ENCODE assay signal across 11 cellular contexts in the genomic region with DNA sequence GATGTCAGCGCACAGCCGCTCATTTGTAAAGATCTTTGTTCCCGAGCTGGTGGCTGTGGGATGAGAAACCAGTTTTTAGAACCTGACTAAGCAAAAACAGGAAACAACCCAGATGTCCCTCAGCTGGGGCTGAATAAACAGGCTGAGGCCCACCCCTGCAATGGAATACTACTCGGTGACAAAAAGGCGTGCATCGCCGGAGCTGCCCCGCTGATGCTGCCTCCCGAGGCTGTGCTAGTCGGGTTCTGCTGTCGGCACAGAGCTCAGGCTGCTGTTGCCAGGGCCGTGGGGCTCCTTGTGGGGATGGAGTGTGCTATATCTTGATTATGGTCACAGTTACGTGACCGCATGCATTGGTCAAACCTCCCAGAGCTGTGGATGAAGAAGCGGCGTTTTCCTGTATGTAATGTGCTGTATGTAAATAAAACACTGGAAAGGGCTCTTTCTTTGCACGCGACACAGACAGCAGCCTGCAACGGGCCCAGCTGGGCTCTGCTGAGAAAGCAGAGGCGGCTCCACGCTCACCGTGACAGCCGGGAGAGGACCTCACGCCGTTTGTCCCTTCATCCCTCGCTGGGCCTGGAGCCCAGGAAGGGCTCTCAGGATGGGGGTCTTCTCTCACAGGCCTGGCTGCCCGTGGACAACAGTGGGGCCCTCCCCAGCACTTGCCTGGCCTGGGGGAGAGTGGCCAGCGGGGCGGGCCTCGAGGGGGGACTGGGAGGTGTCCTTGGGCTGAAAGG. TPM values are rescaled to one million over a fixed set of nuclear protein-coding genes. Genes with fewer than 3 reads are reported as not detected.
DNase-seq lines count a peak whose midpoint lies in the region; TF ChIP-seq lines count a peak whose summit lies in the region.
"Had no signal": no experiment of that assay in that cellular context is flagged by ENCODE, and none has a peak within 500 bp of the region (broad histone marks: within the 10 kb centered on the region; RNA-seq: fewer than 3 reads in every experiment).

No MANE protein-coding gene starts in this region.

- no peaks in the 10 kb centered on the region for H3K9me3 Mint-ChIP-seq in type B pancreatic cell

- H3K4me3 ChIP-seq in mesodermal cell (ENCODE audit: extremely low read depth, insufficient read depth, low read length, poor library complexity, severe bottlenecking) = no peak overlapping the region

- H3K27ac Mint-ChIP-seq in type B pancreatic cell = peak overlapping the region; percentile 77

- H3K27ac ChIP-seq in cingulate gyrus (ENCODE audit: low read depth, low read length) (peak overlapping the region; percentile 91), mesodermal cell (ENCODE audit: low read depth, low read length, severe bottlenecking) (peak overlapping the region; percentile 67)

- no peak for TF ChIP-seq POLR2A in erythroblast (IDR thresholded peaks at IDR 0.05; ENCODE audit: low read length)

- H3K36me3 Mint-ChIP-seq in type B pancreatic cell = no peaks in the 10 kb centered on the region

- H3K4me1 ChIP-seq in mesodermal cell (ENCODE audit: control insufficient read depth, insufficient read depth, low read length, poor library complexity, severe bottlenecking) = peaks cover 30% of the 10 kb centered on the region

- peaks cover 25% of the 10 kb centered on the region for H3K4me1 Mint-ChIP-seq in type B pancreatic cell (ENCODE audit: unreplicated experiment)

- DNase-seq in DMS153 (lab: John Stamatoyannopoulos, UW) (peak; percentile 32), DMS153 treated with DMSO at 0.1 percent for 48 hours (lab: John Stamatoyannopoulos, UW; ENCODE audit: unreplicated experiment) (no peak), type B pancreatic cell (ENCODE audit: extremely low spot score, unreplicated experiment) (no peak), erythroblast (lab: John Stamatoyannopoulos, UW) (no peak), kidney tubule cell (ENCODE audit: low spot score) (no peak), NCI-H187 treated with DMSO at 0.1 percent for 48 hours (lab: John Stamatoyannopoulos, UW) (no peak)
- DNase-seq: 8988T had no signal

- peaks cover 6% of the 10 kb centered on the region for H3K9me3 ChIP-seq in mesodermal cell (ENCODE audit: control insufficient read depth, low read length)

- TF ChIP-seq CTCF in type B pancreatic cell (conservative IDR thresholded peaks at IDR 0.05) = no peak

- H3K27me3 Mint-ChIP-seq in type B pancreatic cell = no peaks in the 10 kb centered on the region
- H3K27me3 Mint-ChIP-seq: central memory CD8-positive, alpha-beta T cell had no signal

- WGBS in mesodermal cell (ENCODE audit: insufficient coverage in 2 of 2), 2 experiments = 85 to 87% methylated on average over 23 to 28 of the region's 30 CpGs

- peak overlapping the region; percentile 55 for H3K4me3 Mint-ChIP-seq in type B pancreatic cell
- H3K4me3 Mint-ChIP-seq: central memory CD8-positive, alpha-beta T cell had no signal

- no peaks in the 10 kb centered on the region for H3K36me3 ChIP-seq in mesodermal cell (ENCODE audit: control insufficient read depth, insufficient read depth, low read length)

RNA-seq across cellular contexts. Expression of gene RNU6ATAC, which starts 51.5 kb away (rescaled TPM):
- polyA plus RNA-seq in mesodermal cell (2013, experiment 1 of 2) = 8,206 TPM
- polyA plus RNA-seq in mesodermal cell (2013, experiment 2 of 2) = 11,135 TPM
- total RNA-seq in type B pancreatic cell (ENCODE audit: low replicate concordance) = 66.2 and 78.6 TPM in 2 replicates
- total RNA-seq: HT1080 had no signal
